16 cellular contexts compared by ENCODE assay signal in the genomic region with DNA sequence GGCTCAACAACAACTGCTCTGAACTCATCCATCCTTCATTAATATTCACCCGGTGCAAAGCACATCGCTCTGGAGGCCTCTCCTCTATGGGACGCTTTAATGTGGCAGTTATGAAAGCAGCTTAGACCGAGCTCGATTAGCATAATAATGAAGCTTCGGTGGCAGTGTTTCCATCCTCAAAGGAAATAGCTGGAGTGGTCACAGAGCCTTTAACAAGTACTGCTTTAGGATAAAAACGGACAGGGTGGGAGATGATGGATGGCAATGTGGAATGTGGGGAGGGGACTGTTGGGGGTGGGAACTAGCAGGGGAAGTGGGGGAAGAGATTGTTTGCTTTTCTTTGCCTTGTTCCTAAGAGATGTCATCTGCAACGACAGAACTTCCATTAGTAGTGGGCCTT.
"Had no signal": no experiment of that assay in that cellular context is flagged by ENCODE, and none has a peak within 500 bp of the region (broad histone marks: within the 10 kb centered on the region; RNA-seq: fewer than 3 reads in every experiment).

No MANE protein-coding gene starts in this region.

- H3K27me3 ChIP-seq: adrenal gland, esophagus squamous epithelium, right atrium auricular region, tibial nerve, uterus had no signal

- H3K36me3 ChIP-seq: adrenal gland, esophagus squamous epithelium, lower lobe of right lung, right atrium auricular region, tibial nerve, uterus had no signal

- FAIRE-seq: colon, endothelial cell of umbilical vein, small intestine had no signal

- H3K27ac ChIP-seq: adrenal gland, esophagus squamous epithelium, lower lobe of right lung, right atrium auricular region, tibial nerve, uterus had no signal

- H3K4me1 ChIP-seq: adrenal gland, esophagus squamous epithelium, lower lobe of right lung, right atrium auricular region, tibial nerve, uterus had no signal

- H3K9me3 ChIP-seq: adrenal gland, esophagus squamous epithelium, lower lobe of right lung, right atrium auricular region, tibial nerve, uterus had no signal

- H3K4me3 ChIP-seq: adrenal gland, esophagus squamous epithelium, lower lobe of right lung, right atrium auricular region, tibial nerve, uterus had no signal

- DNase-seq: activated CD4-positive, alpha-beta T cell treated with anti-CD3 and anti-CD28 coated beads, Interleukin-2, amount 50 U/mL, for 48 hours; activated naive CD4-positive, alpha-beta T cell treated with anti-CD3 and anti-CD28 coated beads, Interleukin-2, amount 50 U/mL, for 16 hours; adrenal gland; esophagus squamous epithelium; hippocampal formation; lower lobe of right lung; naive B cell; small intestine; stimulated activated CD4-positive, alpha-beta T cell treated with anti-CD3 and anti-CD28 coated beads, Interleukin-4, amount 100 ng/mL, for 24 hours; stimulated activated naive CD4-positive, alpha-beta T cell; substantia nigra; uterus had no signal

- ATAC-seq: lower lobe of right lung had no signal
